Comparison of ENCODE assay signal across 8 cellular contexts in genomic region chr14:70907172-70907995, GRCh38. TPM values are rescaled to one million over a fixed set of nuclear protein-coding genes. Genes with fewer than 3 reads are reported as not detected.
DNase-seq lines count a peak whose midpoint lies in the region; ATAC-seq and TF ChIP-seq lines count a peak whose summit lies in the region.

PCNX1 (plus strand) TSS chr14:70907459; CDS start chr14:70907851, 392 bp downstream.

- no peak within 1 kb of the TSS for H2BK120ac ChIP-seq in H9 (ENCODE audit: low read depth, low read length, poor library complexity, severe bottlenecking)

- ATAC-seq in gastroesophageal sphincter, result peak; percentile 95

- no peak within 1 kb of the TSS for H4K91ac ChIP-seq in H9 (ENCODE audit: insufficient read length, low read depth, low read length)

- in situ Hi-C loops in SK-MEL-5 (cut with HindIII; ENCODE audit: low pct_unique_long_range_greater_than_20kb, low sequenced_read_pairs), result no loop called here

- no peak within 1 kb of the TSS for H2BK12ac ChIP-seq in H9 (ENCODE audit: insufficient read length, low read depth, low read length)

- H3K9ac ChIP-seq in H9 (ENCODE audit: extremely low read depth, insufficient read length, low read length), result peak within 1 kb of the TSS; percentile 87

- no peak within 1 kb of the TSS for H4K5ac ChIP-seq in H9 (ENCODE audit: insufficient read length, low read depth, low read length)

- no peak within 1 kb of the TSS for H2BK20ac ChIP-seq in H9 (ENCODE audit: low read depth, low read length, poor library complexity, severe bottlenecking)

- H3K36me3 Mint-ChIP-seq in H9 (ENCODE audit: insufficient read depth in 1 of 3, low read depth in 3 of 3), result peaks cover 0 to 2% (median 0%) of the 10 kb centered on the region in 3 experiments; a peak in 1 of 7 replicates

- H3K27ac Mint-ChIP-seq in H9, result peak within 1 kb of the TSS in 2 of 3 experiments; percentile 12 to 76; a peak in 3 of 7 replicates

- TF ChIP-seq CTCF in H9 (conservative IDR thresholded peaks at IDR 0.05) (peak; percentile 79), gastroesophageal sphincter (IDR thresholded peaks at IDR 0.05) (peak; percentile 90 to 95 (median 92))

- no peak within 1 kb of the TSS for H2AK5ac ChIP-seq in H9 (ENCODE audit: insufficient read length, low read length)

- DNase-seq in GDM1 (lab: John Stamatoyannopoulos, UW), result peak; percentile 88
- peak; percentile 91 for DNase-seq in H9
- peak; percentile 82 for DNase-seq in MG63
- DNase-seq in SK-MEL-5 (ENCODE audit: low read depth, low spot score), result peak; percentile 74
- DNase-seq in activated naive CD4-positive, alpha-beta T cell treated with Interleukin-2 at 50 U/mL for 16 hours, result peak; percentile 88
- DNase-seq in nucleus accumbens (lab: John Stamatoyannopoulos, UW), result peak in 55 of 56 donors; percentile 12 to 92 (median 79)
- peak; percentile 84 for DNase-seq in superior temporal gyrus (ENCODE audit: extremely low spot score)

- H3K4me1 Mint-ChIP-seq in H9, result peaks cover 36 to 45% of the 10 kb centered on the region in 2 experiments

- peak within 1 kb of the TSS; percentile 82 for H3K18ac ChIP-seq in H9 (ENCODE audit: insufficient read length, low read depth, low read length)

- H4K8ac ChIP-seq in H9 (replicated peaks; ENCODE audit: insufficient read length, low read depth, low read length), result no peak within 1 kb of the TSS

- H3K56ac ChIP-seq in H9 (ENCODE audit: insufficient read length, low read depth, low read length), result no peak within 1 kb of the TSS

- H4K20me1 ChIP-seq in H9 (ENCODE audit: control insufficient read depth, insufficient read depth, insufficient read length), result peaks cover 3% of the 10 kb centered on the region

- no peak for TF ChIP-seq EP300 in gastroesophageal sphincter (IDR thresholded peaks at IDR 0.05)

- H2BK5ac ChIP-seq in H9 (ENCODE audit: insufficient read length, low read length), result no peak within 1 kb of the TSS

- peaks cover 2% of the 10 kb centered on the region; the same call in 1 of the 2 replicates for H3K4me1 ChIP-seq in H9 (ENCODE audit: insufficient read depth, low read length)
- H3K4me1 ChIP-seq in gastroesophageal sphincter, result peaks cover 10 to 65% (median 16%) of the 10 kb centered on the region in 3 donors

- H3K27me3 ChIP-seq in H9 (ENCODE audit: insufficient read depth, low read length), result no peaks in the 10 kb centered on the region
- H3K27me3 ChIP-seq in MG63, result no peaks in the 10 kb centered on the region
- no peaks in the 10 kb centered on the region for H3K27me3 ChIP-seq in gastroesophageal sphincter

- H3K4me3 ChIP-seq in MG63 (peak within 1 kb of the TSS; percentile 79), gastroesophageal sphincter (peak within 1 kb of the TSS; percentile 74 to 94)

- peaks cover 5% of the 10 kb centered on the region for H3K23me2 ChIP-seq in H9 (ENCODE audit: insufficient read length, low read depth, low read length, poor library complexity, severe bottlenecking)

- peak within 1 kb of the TSS; percentile 91 for H2AFZ ChIP-seq in H9 (ENCODE audit: low read length)

- no peak within 1 kb of the TSS for H3T11ph ChIP-seq in H9 (ENCODE audit: low read length)

- peak; percentile 33 to 53 for TF ChIP-seq POLR2A in gastroesophageal sphincter (IDR thresholded peaks at IDR 0.05)

- H3K4me2 ChIP-seq in H9 (ENCODE audit: insufficient read depth, insufficient read length, low read length), result peak within 1 kb of the TSS; percentile 92

- H2BK15ac ChIP-seq in H9 (ENCODE audit: low read depth, low read length), result no peak within 1 kb of the TSS

- no peak within 1 kb of the TSS for H3K27ac ChIP-seq in H9 (ENCODE audit: insufficient read length, low read depth, low read length)
- peak within 1 kb of the TSS; percentile 72 to 95 (median 90) for H3K27ac ChIP-seq in gastroesophageal sphincter

- H3K4me3 Mint-ChIP-seq in H9, result peak within 1 kb of the TSS; percentile 82 to 88

- no peak within 1 kb of the TSS for H3K4ac ChIP-seq in H9 (ENCODE audit: low read depth, low read length)

- H3K14ac ChIP-seq in H9 (ENCODE audit: insufficient read depth, low read length), result peak within 1 kb of the TSS; percentile 94

- H3K9me3 ChIP-seq in H9 (ENCODE audit: control insufficient read depth, low read depth, low read length) (no peaks in the 10 kb centered on the region), MG63 (no peaks in the 10 kb centered on the region), gastroesophageal sphincter (no peaks in the 10 kb centered on the region)

- peaks cover 20% of the 10 kb centered on the region; the same call in 1 of the 2 replicates for H3K79me2 ChIP-seq in H9 (ENCODE audit: insufficient read depth, low read length)

- no peak within 1 kb of the TSS for H3K23ac ChIP-seq in H9 (ENCODE audit: insufficient read length, low read depth, low read length)

- no peaks in the 10 kb centered on the region for H3K79me1 ChIP-seq in H9 (ENCODE audit: insufficient read depth, low read depth, low read length, poor library complexity, severe bottlenecking)

- no CpG with 5 or more reads among the region's 101 CpGs for WGBS in H9 (ENCODE audit: extremely low coverage, insufficient read length, low lambda C conversion rate)
- WGBS in gastroesophageal sphincter (ENCODE audit: low coverage in 1 of 2), 2 donors, result 0% methylated on average over 18 of the region's 101 CpGs; no CpG with 5 or more reads in 1 of the 2 donors

- H3K9me3 Mint-ChIP-seq in H9, result no peaks in the 10 kb centered on the region; a peak in 1 of 5 replicates

- 0 out of 2 replicates have a peak, but pooled peaks cover 1% of the 10 kb centered on the region for H3K27me3 Mint-ChIP-seq in H9 (ENCODE audit: low read depth)

- H3K36me3 ChIP-seq in MG63 (no peaks in the 10 kb centered on the region), gastroesophageal sphincter (no peaks in the 10 kb centered on the region)

RNA-seq across cellular contexts. Expression of gene PCNX1, which starts in this region (rescaled TPM):
- 48.0 and 48.6 TPM in 2 replicates for total RNA-seq in H9 (2021)
- 25.4 TPM in 2 replicates for total RNA-seq in MG63 (2014; rRNA removed; shearing (Covaris generic); ENCODE audit: low replicate concordance)
- total RNA-seq in SK-MEL-5 (2014; rRNA removed; shearing (Covaris generic)), result 15.4 and 18.6 TPM in 2 replicates
- 8.9 and 14.0 TPM in 2 replicates for polyA plus RNA-seq in SK-MEL-5 (2015; cell fraction: cytosol; rRNA removed)
- 18.7 and 30.0 TPM in 2 replicates for polyA plus RNA-seq in SK-MEL-5 (2015; cell fraction: nucleus; rRNA removed)
- total RNA-seq in gastroesophageal sphincter, result 10 to 100 TPM; 47.1 to 73.6 (median 66.2) TPM
